Comparison of ENCODE assay signal across 11 cellular contexts in the genomic region with DNA sequence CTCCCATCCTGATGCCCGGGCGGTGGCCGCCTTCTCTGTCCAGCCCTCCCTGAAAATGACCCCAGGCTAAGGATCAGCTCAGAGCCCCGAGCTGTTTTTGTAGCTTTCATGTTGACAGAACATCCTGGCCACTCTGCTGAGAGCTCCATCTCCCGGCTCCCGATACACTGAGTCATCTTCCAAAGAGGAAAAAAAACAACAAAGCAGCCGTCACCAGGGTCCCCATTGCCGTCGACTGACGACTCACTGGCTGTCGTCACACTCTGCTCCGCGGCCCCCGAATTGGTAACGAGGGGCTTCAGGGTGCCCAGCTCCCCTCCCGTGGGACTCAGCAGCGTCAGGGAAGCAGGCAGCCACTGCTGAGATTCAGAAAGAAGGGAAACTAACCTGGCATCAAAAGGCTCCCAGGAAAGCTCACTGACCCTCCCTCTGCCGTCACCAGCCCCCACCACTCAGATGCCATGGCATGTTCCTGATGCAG.
DNase-seq lines count a peak whose midpoint lies in the region; ATAC-seq, FAIRE-seq and TF ChIP-seq lines count a peak whose summit lies in the region.
"Had no signal": no experiment of that assay in that cellular context is flagged by ENCODE, and none has a peak within 500 bp of the region (broad histone marks: within the 10 kb centered on the region; RNA-seq: fewer than 3 reads in every experiment).

No MANE protein-coding gene starts in this region.

- H3K9me3 Mint-ChIP-seq in IgD-negative memory B cell, result peaks cover 0 to 7% (median 0%) of the 10 kb centered on the region in 3 donors
- no peaks in the 10 kb centered on the region for H3K9me3 Mint-ChIP-seq in activated T-cell treated with anti-CD3 and anti-CD28 coated beads, Interleukin-2, amount 50 U/mL, for 4 hours

- no peaks in the 10 kb centered on the region for H3K27me3 Mint-ChIP-seq in IgD-negative memory B cell
- H3K27me3 Mint-ChIP-seq in activated T-cell treated with anti-CD3 and anti-CD28 coated beads, Interleukin-2, amount 50 U/mL, for 4 hours (ENCODE audit: low read depth), result peaks cover 2% of the 10 kb centered on the region

- H3K4me3 Mint-ChIP-seq in IgD-negative memory B cell, result peak overlapping the region in 3 of 4 donors; percentile 30 to 55 (median 35)
- no peak overlapping the region for H3K4me3 Mint-ChIP-seq in activated T-cell treated with anti-CD3 and anti-CD28 coated beads, Interleukin-2, amount 50 U/mL, for 4 hours

- intact Hi-C loops in endothelial cell of umbilical vein (cut with micrococcal nuclease), result no loop called here

- FAIRE-seq in endothelial cell of umbilical vein (lab: Jason Lieb, UNC), result peak; percentile 96
- FAIRE-seq: endometrium had no signal

- peak overlapping the region in 2 of 3 donors; percentile 19 to 76 for H3K27ac Mint-ChIP-seq in IgD-negative memory B cell

- H3K4me1 Mint-ChIP-seq in IgD-negative memory B cell, result peaks cover 56 to 62% (median 60%) of the 10 kb centered on the region in 3 donors
- H3K4me1 Mint-ChIP-seq in activated T-cell treated with anti-CD3 and anti-CD28 coated beads, Interleukin-2, amount 50 U/mL, for 4 hours (ENCODE audit: low read depth), result peaks cover 79% of the 10 kb centered on the region

- no peaks in the 10 kb centered on the region for H3K9me3 ChIP-seq in endothelial cell of umbilical vein (replicated peaks; ENCODE audit: control insufficient read depth, insufficient read depth, low read length)
- H3K9me3 ChIP-seq: Peyer's patch had no signal

- POLR2A ChIA-PET in endothelial cell of umbilical vein (lab: Charles Lee), result interaction anchor here (0.6 kb wide), 1 partner anchor 8 kb away, joined by 3 read pairs; no protein-coding TSS in a partner anchor

- peaks cover 10% of the 10 kb centered on the region for H3K36me3 Mint-ChIP-seq in IgD-negative memory B cell
- H3K36me3 Mint-ChIP-seq in activated T-cell treated with anti-CD3 and anti-CD28 coated beads, Interleukin-2, amount 50 U/mL, for 4 hours (ENCODE audit: insufficient read depth), result peaks cover 54% of the 10 kb centered on the region

- no peak overlapping the region for H3K4me3 ChIP-seq in endothelial cell of umbilical vein (replicated peaks in 1 of 3; ENCODE audit: insufficient read depth in 1 of 3, low read depth in 1 of 3, low read length in 3 of 3)

- H3K27ac ChIP-seq in 22Rv1 (peak overlapping the region; percentile 22; the same call in 1 of the 2 replicates), endothelial cell of umbilical vein (ENCODE audit: insufficient read depth, low read depth, low read length) (peak overlapping the region; percentile 70)

- no peaks in the 10 kb centered on the region for H3K27me3 ChIP-seq in endothelial cell of umbilical vein (ENCODE audit: control insufficient read depth in 2 of 2, insufficient read depth in 2 of 2, low read length in 2 of 2)
- H3K27me3 ChIP-seq: Peyer's patch had no signal

- no peak overlapping the region for H2AFZ ChIP-seq in endothelial cell of umbilical vein (ENCODE audit: low read depth, low read length)

- no peaks in the 10 kb centered on the region for H3K9me1 ChIP-seq in endothelial cell of umbilical vein (replicated peaks; ENCODE audit: control insufficient read depth, extremely low read depth, insufficient read depth, low read length)

- no TSS peak for BruUV-seq in endothelial cell of umbilical vein (replicated peaks; lab: Mats Ljungman, UMichigan)

- no peak overlapping the region for H3K4me2 ChIP-seq in endothelial cell of umbilical vein (ENCODE audit: insufficient read depth, low read length)

- no peak for TF ChIP-seq POLR2A in endothelial cell of umbilical vein (IDR thresholded peaks at IDR 0.05; ENCODE audit: low read depth, low read length)

- H3K79me2 ChIP-seq in endothelial cell of umbilical vein (ENCODE audit: control insufficient read depth, insufficient read depth, low read length), result peaks cover 19% of the 10 kb centered on the region

- TF ChIP-seq CTCF in 22Rv1 (IDR thresholded peaks at IDR 0.05) (no peak), endothelial cell of umbilical vein (IDR thresholded peaks at IDR 0.05; ENCODE audit: extremely low read depth in 1 of 2, insufficient read depth in 1 of 2, low read depth in 1 of 2, low read length in 2 of 2) (no peak)

- peak overlapping the region; percentile 54 for H3K9ac ChIP-seq in endothelial cell of umbilical vein (replicated peaks; ENCODE audit: extremely low read depth, insufficient read depth, low read length)

- CTCF ChIA-PET in endothelial cell of umbilical vein (lab: Charles Lee), result interaction anchor here (0.6 to 4.1 kb wide), 14 partner anchors 8 to 203 kb away, joined by 3 to 29 read pairs (median 4); no protein-coding TSS in a partner anchor

- peaks cover 31% of the 10 kb centered on the region for H3K4me1 ChIP-seq in endothelial cell of umbilical vein (ENCODE audit: control insufficient read depth, extremely low read depth, insufficient read depth, low read length)

- DNase-seq in endothelial cell of umbilical vein (ENCODE audit: low read depth, low spot score) (peak; percentile 77), myocyte (ENCODE audit: low read depth) (peak; percentile 61), NCI-H1048 (lab: John Stamatoyannopoulos, UW) (no peak), DMS114 treated with DMSO at 0.1 percent for 48 hours (lab: John Stamatoyannopoulos, UW; ENCODE audit: unreplicated experiment) (no peak)
- DNase-seq in activated T-cell treated with anti-CD3 and anti-CD28 coated beads, Interleukin-2, amount 50 U/mL, for 4 hours, result no peak
- DNase-seq: MM.1S had no signal

- dilution Hi-C loops in endothelial cell of umbilical vein (cut with MboI; ENCODE audit: extremely low pct_ligation_motif_present, low sequenced_read_pairs), result no loop called here

- peaks cover 0 to 2% of the 10 kb centered on the region in 2 experiments for H3K36me3 ChIP-seq in endothelial cell of umbilical vein (ENCODE audit: control insufficient read depth in 2 of 2, extremely low read depth in 1 of 2, insufficient read depth in 2 of 2, low read length in 2 of 2)

- H4K20me1 ChIP-seq in endothelial cell of umbilical vein (replicated peaks; ENCODE audit: control insufficient read depth, extremely low read depth, insufficient read depth, low read length), result no peaks in the 10 kb centered on the region

- ATAC-seq in GM21723 (IDR thresholded peaks at IDR 0.05; ENCODE audit: unreplicated experiment), result no peak
- no peak for ATAC-seq in activated T-cell treated with anti-CD3 and anti-CD28 coated beads, Interleukin-2, amount 50 U/mL, for 4 hours

TF ChIP-seq in endothelial cell of umbilical vein, 7 proteins besides CTCF, POLR2A, EP300 and RAD21:
- TF ChIP-seq EZH2 (IDR thresholded peaks at IDR 0.05; ENCODE audit: borderline replicate concordance, low read depth, low read length, severe bottlenecking), result no peak
- TF ChIP-seq POLR2AphosphoS5 (IDR thresholded peaks at IDR 0.05; ENCODE audit: insufficient read depth, low read depth, low read length), result no peak
- TF ChIP-seq, protein P1, sequence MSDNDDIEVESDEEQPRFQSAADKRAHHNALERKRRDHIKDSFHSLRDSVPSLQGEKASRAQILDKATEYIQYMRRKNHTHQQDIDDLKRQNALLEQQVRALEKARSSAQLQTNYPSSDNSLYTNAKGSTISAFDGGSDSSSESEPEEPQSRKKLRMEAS (IDR thresholded peaks at IDR 0.05; ENCODE audit: insufficient read depth, insufficient read length), result no peak
- peak; percentile 60 for TF ChIP-seq JUN (IDR thresholded peaks at IDR 0.05; ENCODE audit: borderline replicate concordance, insufficient read depth, insufficient read length, low read depth)
- no peak for TF ChIP-seq MYC (IDR thresholded peaks at IDR 0.05; ENCODE audit: low read depth, low read length)
- TF ChIP-seq GATA2 (IDR thresholded peaks at IDR 0.05; ENCODE audit: insufficient read depth, insufficient read length, low read depth, low read length), result no peak
- peak; percentile 60 for TF ChIP-seq FOS (IDR thresholded peaks at IDR 0.05; ENCODE audit: borderline replicate concordance, insufficient read depth, low read length)

Comparison
In these comparisons a context has a peak if more than half of its experiments do, and no peak if none do; other contexts are left out.
1. DNase-seq: peak in endothelial cell of umbilical vein (single experiment) and myocyte (single experiment); none in NCI-H1048 (single experiment), activated T-cell treated with anti-CD3 and anti-CD28 coated beads, Interleukin-2, amount 50 U/mL, for 4 hours (single experiment) and DMS114 treated with DMSO at 0.1 percent for 48 hours (single experiment).